Comparison of ENCODE assay signal across 2 cellular contexts in the genomic region with DNA sequence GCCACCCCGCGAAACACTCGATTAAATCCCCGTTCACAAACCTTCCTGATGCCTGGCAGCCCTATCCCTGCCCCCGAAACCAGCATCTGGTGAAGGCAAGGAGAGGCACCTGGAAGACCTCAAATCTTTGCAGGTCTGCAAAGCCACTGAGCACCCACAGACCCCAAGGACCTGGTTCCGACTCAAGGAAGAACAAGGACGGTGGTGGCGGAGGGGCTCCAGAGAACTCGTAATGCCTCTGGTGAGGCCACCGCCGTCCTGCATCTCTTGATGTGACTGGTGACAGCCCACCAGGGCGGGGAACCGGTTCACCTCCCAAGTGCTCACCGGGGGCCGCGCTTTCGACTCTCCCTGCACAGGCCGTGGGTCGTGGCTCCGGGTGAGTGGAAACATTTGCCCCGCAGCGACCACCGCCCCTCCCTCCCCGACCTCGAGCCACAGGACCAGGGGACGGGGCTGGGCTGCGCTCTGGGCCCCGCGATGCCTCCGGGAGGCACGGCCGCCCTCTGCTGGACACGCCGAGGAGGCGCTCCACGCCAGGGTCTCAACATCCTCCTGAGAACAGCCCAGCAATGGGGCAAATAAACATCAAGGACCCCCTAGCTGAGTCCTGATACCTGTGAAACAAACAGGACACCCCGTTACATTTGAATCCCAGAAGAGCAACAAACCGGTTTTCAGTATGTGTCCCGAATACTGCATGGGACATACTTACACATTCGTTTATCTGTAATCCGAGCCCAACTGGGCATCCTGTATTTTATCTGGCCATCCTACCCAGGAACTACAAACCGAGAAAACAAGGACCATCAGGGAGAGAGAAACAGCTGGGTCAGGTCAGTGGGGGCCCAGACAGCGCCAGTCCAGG.
TF ChIP-seq lines count a peak whose summit lies in the region.

No MANE protein-coding gene starts in this region.

TF ChIP-seq in A549, 52 proteins besides CTCF, POLR2A, EP300 and RAD21:
- peak; percentile 53 for TF ChIP-seq SMC3 (IDR thresholded peaks at IDR 0.05)
- no peak for TF ChIP-seq ESRRA (IDR thresholded peaks at IDR 0.05; ENCODE audit: borderline replicate concordance, low read length)
- no peak for TF ChIP-seq JUN (IDR thresholded peaks at IDR 0.05)
- TF ChIP-seq PHF8 (IDR thresholded peaks at IDR 0.05; ENCODE audit: borderline replicate concordance, low read depth): no peak
- no peak for TF ChIP-seq NR3C1 (IDR thresholded peaks at IDR 0.05)
- no peak for TF ChIP-seq NFE2L2 (conservative IDR thresholded peaks at IDR 0.05; ENCODE audit: low read length)

TF ChIP-seq in K562, 482 proteins besides CTCF, POLR2A, EP300 and RAD21:
- TF ChIP-seq ADNP (tag; IDR thresholded peaks at IDR 0.05): no peak
- TF ChIP-seq YY1 (IDR thresholded peaks at IDR 0.05; ENCODE audit: borderline replicate concordance in 1 of 3, control insufficient read depth in 1 of 3, extremely low read depth in 1 of 3, insufficient read depth in 3 of 3, insufficient read length in 1 of 3, insufficient replicate concordance in 2 of 3, low read depth in 1 of 3, low read length in 2 of 3): peak in 1 of 3 experiments; percentile 23
- TF ChIP-seq MAZ (CRISPR knock-in tag; conservative IDR thresholded peaks at IDR 0.05 in 1 of 2, IDR thresholded peaks at IDR 0.05 in 1 of 2): peak in 1 of 2 experiments; percentile 22; a peak in 1 of 4 replicates
- 0 out of 2 replicates have a peak, but pooled peaks have one; percentile 28 for TF ChIP-seq CEBPG (CRISPR knock-in tag; IDR thresholded peaks at IDR 0.05)
- no peak for TF ChIP-seq CEBPG (tag; conservative IDR thresholded peaks at IDR 0.05 in 1 of 2, IDR thresholded peaks at IDR 0.05 in 1 of 2)
- TF ChIP-seq, protein P1, sequence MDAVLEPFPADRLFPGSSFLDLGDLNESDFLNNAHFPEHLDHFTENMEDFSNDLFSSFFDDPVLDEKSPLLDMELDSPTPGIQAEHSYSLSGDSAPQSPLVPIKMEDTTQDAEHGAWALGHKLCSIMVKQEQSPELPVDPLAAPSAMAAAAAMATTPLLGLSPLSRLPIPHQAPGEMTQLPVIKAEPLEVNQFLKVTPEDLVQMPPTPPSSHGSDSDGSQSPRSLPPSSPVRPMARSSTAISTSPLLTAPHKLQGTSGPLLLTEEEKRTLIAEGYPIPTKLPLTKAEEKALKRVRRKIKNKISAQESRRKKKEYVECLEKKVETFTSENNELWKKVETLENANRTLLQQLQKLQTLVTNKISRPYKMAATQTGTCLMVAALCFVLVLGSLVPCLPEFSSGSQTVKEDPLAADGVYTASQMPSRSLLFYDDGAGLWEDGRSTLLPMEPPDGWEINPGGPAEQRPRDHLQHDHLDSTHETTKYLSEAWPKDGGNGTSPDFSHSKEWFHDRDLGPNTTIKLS (IDR thresholded peaks at IDR 0.05; ENCODE audit: borderline replicate concordance, low read depth): no peak
- TF ChIP-seq ZNF589 (CRISPR knock-in tag; IDR thresholded peaks at IDR 0.05; ENCODE audit: low read depth): no peak
- TF ChIP-seq RB1 (IDR thresholded peaks at IDR 0.05; ENCODE audit: low read depth): 0 out of 2 replicates have a peak, but pooled peaks have one; percentile 30
- TF ChIP-seq SMC3 (conservative IDR thresholded peaks at IDR 0.05; ENCODE audit: insufficient read depth, low read depth, low read length): peak; percentile 73
- TF ChIP-seq ZBTB7A (IDR thresholded peaks at IDR 0.05; ENCODE audit: borderline replicate concordance, control insufficient read depth, low read depth, low read length): 0 out of 2 replicates have a peak, but pooled peaks have one; percentile 65
- 0 out of 2 replicates have a peak, but pooled peaks have one; percentile 17 for TF ChIP-seq JUND (IDR thresholded peaks at IDR 0.05; ENCODE audit: borderline replicate concordance, low read depth, low read length)
- TF ChIP-seq JUND (tag; IDR thresholded peaks at IDR 0.05; ENCODE audit: borderline replicate concordance, low read depth, low read length): no peak
- no peak for TF ChIP-seq ZNF79 (CRISPR knock-in tag; IDR thresholded peaks at IDR 0.05; ENCODE audit: low read depth)
- TF ChIP-seq FIP1L1 (IDR thresholded peaks at IDR 0.05; ENCODE audit: low read depth, low read length, poor library complexity, severe bottlenecking): peak; percentile 52
- TF ChIP-seq, protein P2, sequence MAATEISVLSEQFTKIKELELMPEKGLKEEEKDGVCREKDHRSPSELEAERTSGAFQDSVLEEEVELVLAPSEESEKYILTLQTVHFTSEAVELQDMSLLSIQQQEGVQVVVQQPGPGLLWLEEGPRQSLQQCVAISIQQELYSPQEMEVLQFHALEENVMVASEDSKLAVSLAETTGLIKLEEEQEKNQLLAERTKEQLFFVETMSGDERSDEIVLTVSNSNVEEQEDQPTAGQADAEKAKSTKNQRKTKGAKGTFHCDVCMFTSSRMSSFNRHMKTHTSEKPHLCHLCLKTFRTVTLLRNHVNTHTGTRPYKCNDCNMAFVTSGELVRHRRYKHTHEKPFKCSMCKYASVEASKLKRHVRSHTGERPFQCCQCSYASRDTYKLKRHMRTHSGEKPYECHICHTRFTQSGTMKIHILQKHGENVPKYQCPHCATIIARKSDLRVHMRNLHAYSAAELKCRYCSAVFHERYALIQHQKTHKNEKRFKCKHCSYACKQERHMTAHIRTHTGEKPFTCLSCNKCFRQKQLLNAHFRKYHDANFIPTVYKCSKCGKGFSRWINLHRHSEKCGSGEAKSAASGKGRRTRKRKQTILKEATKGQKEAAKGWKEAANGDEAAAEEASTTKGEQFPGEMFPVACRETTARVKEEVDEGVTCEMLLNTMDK (IDR thresholded peaks at IDR 0.05; ENCODE audit: borderline replicate concordance, insufficient read depth, low read depth, low read length, poor library complexity, severe bottlenecking): peak; percentile 60
- TF ChIP-seq, protein P3, sequence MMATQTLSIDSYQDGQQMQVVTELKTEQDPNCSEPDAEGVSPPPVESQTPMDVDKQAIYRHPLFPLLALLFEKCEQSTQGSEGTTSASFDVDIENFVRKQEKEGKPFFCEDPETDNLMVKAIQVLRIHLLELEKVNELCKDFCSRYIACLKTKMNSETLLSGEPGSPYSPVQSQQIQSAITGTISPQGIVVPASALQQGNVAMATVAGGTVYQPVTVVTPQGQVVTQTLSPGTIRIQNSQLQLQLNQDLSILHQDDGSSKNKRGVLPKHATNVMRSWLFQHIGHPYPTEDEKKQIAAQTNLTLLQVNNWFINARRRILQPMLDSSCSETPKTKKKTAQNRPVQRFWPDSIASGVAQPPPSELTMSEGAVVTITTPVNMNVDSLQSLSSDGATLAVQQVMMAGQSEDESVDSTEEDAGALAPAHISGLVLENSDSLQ (IDR thresholded peaks at IDR 0.05): 0 out of 2 replicates have a peak, but pooled peaks have one; percentile 30
- peak; percentile 39 for TF ChIP-seq HMGN3 (IDR thresholded peaks at IDR 0.05; ENCODE audit: borderline replicate concordance, extremely low read depth, insufficient read length, low read depth, low read length)
- TF ChIP-seq NFRKB (IDR thresholded peaks at IDR 0.05; ENCODE audit: low read depth): no peak
- no peak for TF ChIP-seq MTA3 (IDR thresholded peaks at IDR 0.05; ENCODE audit: borderline replicate concordance)
TF ChIP-seq in K562: peak in this region for 11.
